ENCODE assay signal across 28 cellular contexts in genomic region chr7:45306752-45307305, GRCh38.
"Had no signal": no experiment of that assay in that cellular context is flagged by ENCODE, and none has a peak within 500 bp of the region (broad histone marks: within the 10 kb centered on the region; RNA-seq: fewer than 3 reads in every experiment).

No MANE protein-coding gene starts in this region.

- H3K27ac ChIP-seq: neural progenitor cell, ovary, parathyroid adenoma, psoas muscle, skin epidermis, spleen, suprapubic skin, testis, tibial nerve, upper lobe of left lung, vagina had no signal

- H2AFZ ChIP-seq: neural progenitor cell, parathyroid adenoma had no signal

- H3K4me3 ChIP-seq: neural progenitor cell, ovary, psoas muscle, skin epidermis, smooth muscle cell, spleen, suprapubic skin, testis, tibial nerve, upper lobe of left lung, vagina had no signal

- DNase-seq: naive thymus-derived CD4-positive, alpha-beta T cell; natural killer cell; occipital lobe; ovary; posterior cingulate gyrus; psoas muscle; spleen; stimulated activated CD4-positive, alpha-beta T cell treated with anti-CD3 and anti-CD28 coated beads, Interleukin-12 subunit alpha, Interleukin-12 subunit beta, amount 100 ng/mL, for 4 hours; stimulated activated CD4-positive, alpha-beta T cell treated with anti-CD3 and anti-CD28 coated beads, Interleukin-1b, Interleukin-23, amount 100 ng/mL, for 48 hours; stimulated activated CD4-positive, alpha-beta T cell treated with anti-CD3 and anti-CD28 coated beads, Interleukin-4, amount 100 ng/mL, for 1 hour; stimulated activated CD4-positive, alpha-beta T cell treated with anti-CD3 and anti-CD28 coated beads, Interleukin-4, amount 100 ng/mL, for 4 hours; stimulated activated CD8-positive, alpha-beta memory T cell treated with anti-CD3 and anti-CD28 coated beads, Interleukin-4, amount 100 ng/mL, for 48 hours; stimulated activated naive CD4-positive, alpha-beta T cell; stimulated activated naive CD8-positive, alpha-beta T cell treated with anti-CD3 and anti-CD28 coated beads, Interleukin-15, amount 100 ng/mL, for 72 hours; stimulated activated naive CD8-positive, alpha-beta T cell treated with anti-CD3 and anti-CD28 coated beads, Interleukin-15, Interleukin-2, amounts not matched to agents 100 U/mL and 50 U/mL, for 24 hours; substantia nigra; testis; trophoblast cell; upper lobe of left lung had no signal

- H3K79me2 ChIP-seq: parathyroid adenoma had no signal

- H3K4me1 ChIP-seq: neural progenitor cell, parathyroid adenoma, psoas muscle, spleen, suprapubic skin, testis, tibial nerve, upper lobe of left lung, vagina had no signal

- H3K36me3 ChIP-seq: neural progenitor cell, ovary, spleen, suprapubic skin, tibial nerve, upper lobe of left lung, vagina had no signal

- H3K9ac ChIP-seq: neural progenitor cell, parathyroid adenoma had no signal

- H3K27me3 ChIP-seq: neural progenitor cell, ovary, suprapubic skin, testis, tibial nerve, upper lobe of left lung, vagina had no signal

- ATAC-seq: naive thymus-derived CD4-positive, alpha-beta T cell; sciatic nerve; stimulated activated memory B cell treated with anti-CD40 and anti-IgM and Interleukin-4, amounts not matched to agents 10 μg/mL and 1 μg/mL and 100 μg/mL, for 72 hours; stimulated activated naive CD8-positive, alpha-beta T cell treated with anti-CD3 and anti-CD28 coated beads, Interleukin-15, amount 100 ng/mL, for 72 hours; stimulated activated naive CD8-positive, alpha-beta T cell treated with anti-CD3 and anti-CD28 coated beads, Interleukin-15, Interleukin-2, amounts not matched to agents 100 U/mL and 50 U/mL, for 24 hours had no signal

- H3K4me2 ChIP-seq: neural progenitor cell, smooth muscle cell had no signal

- H3K9me3 ChIP-seq: ovary, testis had no signal
